ENCODE assay signal across 25 cellular contexts in genomic region chr12:61250303-61250702, GRCh38.
A peak's percentile ranks its signal among the peaks of the same experiment; 100 is the strongest.
DNase-seq lines count a peak whose midpoint lies in the region; ATAC-seq and TF ChIP-seq lines count a peak whose summit lies in the region.
"Had no signal": no experiment of that assay in that cellular context is flagged by ENCODE, and none has a peak within 500 bp of the region (broad histone marks: within the 10 kb centered on the region; RNA-seq: fewer than 3 reads in every experiment).

No MANE protein-coding gene starts in this region.

- no peak for TF ChIP-seq CTCF in mammary epithelial cell (conservative IDR thresholded peaks at IDR 0.05 in 1 of 2, IDR thresholded peaks at IDR 0.05 in 1 of 2; ENCODE audit: extremely low read depth in 1 of 2, insufficient read depth in 1 of 2, low read depth in 1 of 2, low read length in 2 of 2)
- TF ChIP-seq CTCF in MCF 10A (IDR thresholded peaks at IDR 0.05; ENCODE audit: unreplicated experiment) = no peak
- TF ChIP-seq CTCF in RWPE2 (IDR thresholded peaks at IDR 0.05; ENCODE audit: poor library complexity, severe bottlenecking) = no peak
- TF ChIP-seq CTCF in epithelial cell of esophagus (IDR thresholded peaks at IDR 0.05; ENCODE audit: insufficient read depth, low read depth, low read length, missing control alignments) = no peak
- TF ChIP-seq CTCF in foreskin keratinocyte (conservative IDR thresholded peaks at IDR 0.05) = no peak

- H3K27ac Mint-ChIP-seq in MCF 10A (ENCODE audit: low read depth, unreplicated experiment) = no peak overlapping the region
- H3K27ac Mint-ChIP-seq: CD14-positive monocyte; CD4-positive, alpha-beta T cell; CD8-positive, alpha-beta memory T cell; GM23338; H9 had no signal

- H3K36me3 Mint-ChIP-seq in MCF 10A (ENCODE audit: insufficient read depth, unreplicated experiment) = no peaks in the 10 kb centered on the region
- H3K36me3 Mint-ChIP-seq: CD14-positive monocyte; CD8-positive, alpha-beta memory T cell had no signal

- H3K27ac ChIP-seq in mammary epithelial cell (ENCODE audit: insufficient read depth, low read depth, low read length) (peak overlapping the region; percentile 50), RWPE2 (ENCODE audit: poor library complexity, severe bottlenecking) (peak overlapping the region; percentile 32), foreskin keratinocyte (peak overlapping the region; percentile 42)
- H3K27ac ChIP-seq: 22Rv1; A549; BLaER1 treated with 17β-estradiol and CSF1 and Interleukin-3, amounts not matched to agents 10 nM and 100 nM had no signal

- intact Hi-C loops in mammary epithelial cell (cut with micrococcal nuclease) = no loop called here
- intact Hi-C loops in MCF 10A (cut with micrococcal nuclease) = no loop called here

- in situ Hi-C loops in mammary epithelial cell (cut with MboI; ENCODE audit: low sequenced_read_pairs in 2 of 2) = no loop called here

- H3K79me2 ChIP-seq in mammary epithelial cell (ENCODE audit: insufficient read depth, low read length) = no peaks in the 10 kb centered on the region

- H3K9me3 ChIP-seq in mammary epithelial cell (replicated peaks; ENCODE audit: insufficient read depth, low read length) (no peaks in the 10 kb centered on the region), RWPE2 (ENCODE audit: severe bottlenecking) (no peaks in the 10 kb centered on the region)
- H3K9me3 ChIP-seq: BE2C had no signal

- no peaks in the 10 kb centered on the region for H3K27me3 Mint-ChIP-seq in MCF 10A (ENCODE audit: insufficient read depth, unreplicated experiment)
- H3K27me3 Mint-ChIP-seq: CD4-positive, alpha-beta T cell; CD8-positive, alpha-beta memory T cell had no signal

- H3K4me1 Mint-ChIP-seq in MCF 10A (ENCODE audit: insufficient read depth, unreplicated experiment) = peaks cover 10% of the 10 kb centered on the region
- H3K4me1 Mint-ChIP-seq: CD14-positive monocyte; CD8-positive, alpha-beta memory T cell; GM23338; H9 had no signal

- H3K4me3 ChIP-seq in mammary epithelial cell (replicated peaks in 1 of 3; ENCODE audit: insufficient read depth in 1 of 3, low read depth in 2 of 3, low read length in 3 of 3) (no peak overlapping the region), RWPE2 (ENCODE audit: severe bottlenecking) (no peak overlapping the region), epithelial cell of esophagus (ENCODE audit: low read length) (no peak overlapping the region)
- H3K4me3 ChIP-seq: A549; BLaER1 treated with 17β-estradiol and CSF1 and Interleukin-3, amounts not matched to agents 10 nM and 100 nM; GM12878; GM23338 had no signal

- no peak overlapping the region for H3K4me3 Mint-ChIP-seq in MCF 10A (ENCODE audit: unreplicated experiment)
- H3K4me3 Mint-ChIP-seq: CD14-positive monocyte; CD4-positive, alpha-beta T cell; CD8-positive, alpha-beta memory T cell; GM23338; H9 had no signal

- H3K9me3 Mint-ChIP-seq in MCF 10A (ENCODE audit: unreplicated experiment) = no peaks in the 10 kb centered on the region

- H3K4me1 ChIP-seq in mammary epithelial cell (ENCODE audit: insufficient read depth, low read length) = peaks cover 22% of the 10 kb centered on the region
- no peaks in the 10 kb centered on the region for H3K4me1 ChIP-seq in RWPE2 (ENCODE audit: insufficient read depth, poor library complexity, severe bottlenecking)
- H3K4me1 ChIP-seq in foreskin keratinocyte = peaks cover 13% of the 10 kb centered on the region
- H3K4me1 ChIP-seq: A549; BE2C; BLaER1 treated with 17β-estradiol and CSF1 and Interleukin-3, amounts not matched to agents 10 nM and 100 nM had no signal

- ATAC-seq in RWPE2 (ENCODE audit: low read depth) (peak; percentile 53; the same call in 2 of the 3 replicates), foreskin keratinocyte (peak; percentile 92)
- ATAC-seq: A549, GM12878, GM23338, HCT116 had no signal

- H2AFZ ChIP-seq in mammary epithelial cell (ENCODE audit: low read depth, low read length) = peak overlapping the region; percentile 53
- H2AFZ ChIP-seq: GM23338 had no signal

- dilution Hi-C loops in mammary epithelial cell (cut with HindIII; ENCODE audit: low sequenced_read_pairs) = no loop called here

- H3K4me2 ChIP-seq in mammary epithelial cell (ENCODE audit: insufficient read depth, low read depth, low read length) = peak overlapping the region; percentile 26
- H3K4me2 ChIP-seq: A549; BLaER1 treated with 17β-estradiol and CSF1 and Interleukin-3, amounts not matched to agents 10 nM and 100 nM; GM23338 had no signal

- no peak overlapping the region for H3K9ac ChIP-seq in mammary epithelial cell (ENCODE audit: insufficient read depth, low read length)
- H3K9ac ChIP-seq: BLaER1 treated with 17β-estradiol and CSF1 and Interleukin-3, amounts not matched to agents 10 nM and 100 nM had no signal

- H4K20me1 ChIP-seq in mammary epithelial cell (ENCODE audit: insufficient read depth, low read length) = no peaks in the 10 kb centered on the region
- H4K20me1 ChIP-seq: BLaER1 treated with 17β-estradiol and CSF1 and Interleukin-3, amounts not matched to agents 10 nM and 100 nM had no signal

- BruUV-seq in mammary epithelial cell (replicated peaks; lab: Mats Ljungman, UMichigan) (no TSS peak), MCF 10A (replicated peaks; lab: Mats Ljungman, UMichigan) (no TSS peak)

- no peaks in the 10 kb centered on the region for H3K36me3 ChIP-seq in mammary epithelial cell (ENCODE audit: insufficient read depth, low read length)
- H3K36me3 ChIP-seq in RWPE2 (ENCODE audit: low read depth) = no peaks in the 10 kb centered on the region
- H3K36me3 ChIP-seq: BE2C; BLaER1 treated with 17β-estradiol and CSF1 and Interleukin-3, amounts not matched to agents 10 nM and 100 nM had no signal

- POLR2A ChIA-PET in MCF 10A (lab: Yijun Ruan, JAX) = no interaction called here

- DNase-seq in mammary epithelial cell (peak; percentile 92), MCF 10A (ENCODE audit: unreplicated experiment) (no peak), RWPE2 (ENCODE audit: low spot score) (no peak), epithelial cell of esophagus (ENCODE audit: low read depth) (peak; percentile 95), foreskin keratinocyte (peak; percentile 37 to 98), nucleus accumbens (lab: John Stamatoyannopoulos, UW) (no peak), RPMI8226 (no peak), RKO (ENCODE audit: low spot score) (no peak)
- DNase-seq: ACHN; AML-193; BE2C; CD4-positive, alpha-beta T cell; CD8-positive, alpha-beta memory T cell; DMS 273 treated with DMSO at 0.1 percent for 48 hours; DMS79; EL; GDM1; H9 had no signal

- CTCF ChIA-PET in mammary epithelial cell (lab: Charles Lee; ENCODE audit: low non-redundant PET) (no interaction called here), MCF 10A (lab: Yijun Ruan, JAX) (no interaction called here)

- no CpG with 5 or more reads among the region's 2 CpGs for WGBS in mammary epithelial cell (ENCODE audit: low coverage, missing lambda C conversion rate)

- H3K27me3 ChIP-seq in mammary epithelial cell (ENCODE audit: insufficient read depth, low read length) = no peaks in the 10 kb centered on the region
- H3K27me3 ChIP-seq in RWPE2 (ENCODE audit: insufficient read depth, poor library complexity, severe bottlenecking) = no peaks in the 10 kb centered on the region
- no peaks in the 10 kb centered on the region for H3K27me3 ChIP-seq in foreskin keratinocyte
- H3K27me3 ChIP-seq: BE2C; BLaER1 treated with 17β-estradiol and CSF1 and Interleukin-3, amounts not matched to agents 10 nM and 100 nM had no signal

Comparison
In these comparisons a context has a peak if more than half of its experiments do, and no peak if none do; other contexts are left out.
1. DNase-seq: peak in mammary epithelial cell (single experiment), epithelial cell of esophagus (single experiment) and foreskin keratinocyte (2 of 2); none in MCF 10A (single experiment), RWPE2 (single experiment), nucleus accumbens (0 of 56), RPMI8226 (single experiment) and RKO (single experiment).
2. Peak in every context shown above with its lines, with median percentiles within 50 percentile points of each other: H3K27ac ChIP-seq.